ENCODE assay signal across 31 cellular contexts in the genomic region with DNA sequence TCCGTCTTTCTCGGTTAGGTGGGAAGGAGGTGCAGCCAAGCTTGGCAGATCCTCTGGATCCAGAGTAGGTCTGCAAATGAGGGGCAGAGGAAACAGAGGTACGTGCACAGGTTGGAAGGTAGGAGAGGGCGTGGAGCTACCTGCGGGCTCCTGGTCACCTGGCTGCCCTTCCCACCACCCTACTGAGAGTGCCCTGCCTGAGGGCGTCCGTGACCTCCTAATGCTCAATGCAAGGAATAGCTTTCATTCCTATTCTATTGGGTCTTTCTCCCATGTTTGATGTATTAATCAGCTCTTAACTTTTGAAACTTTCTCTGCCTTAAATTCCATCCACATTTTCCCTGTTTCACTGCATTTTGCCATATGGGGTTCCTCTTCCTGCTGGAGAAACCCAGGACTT. TPM values are rescaled to one million over a fixed set of nuclear protein-coding genes. Genes with fewer than 3 reads are reported as not detected.
"Had no signal": no experiment of that assay in that cellular context is flagged by ENCODE, and none has a peak within 500 bp of the region (broad histone marks: within the 10 kb centered on the region; RNA-seq: fewer than 3 reads in every experiment).

No MANE protein-coding gene starts in this region.

- H3K4me2 ChIP-seq: neural progenitor cell, smooth muscle cell had no signal

- H3K27ac Mint-ChIP-seq: naive thymus-derived CD4-positive, alpha-beta T cell; naive thymus-derived CD8-positive, alpha-beta T cell; natural killer cell; natural killer cell treated with Interleukin-12 subunit alpha and Interleukin-12 subunit beta and Interleukin-15 and Interleukin-18, amount 100 ng/mL, for 72 hours; nephron; nephron progenitor cell; neural progenitor cell; progenitor cell of endocrine pancreas had no signal

- FAIRE-seq: pancreas, small intestine had no signal

- H3K27ac ChIP-seq: neural progenitor cell, neutrophil, ovary, pancreas, parathyroid adenoma, prostate gland, psoas muscle, right atrium auricular region, right lobe of liver, sigmoid colon, skin epidermis, spleen had no signal

- H3K27me3 ChIP-seq: neural progenitor cell, neutrophil, ovary, pancreas, right atrium auricular region, right lobe of liver, sigmoid colon, spleen had no signal

- ATAC-seq: naive thymus-derived CD8-positive, alpha-beta T cell had no signal

- H3K36me3 Mint-ChIP-seq: naive thymus-derived CD4-positive, alpha-beta T cell; naive thymus-derived CD8-positive, alpha-beta T cell; natural killer cell; natural killer cell treated with Interleukin-12 subunit alpha and Interleukin-12 subunit beta and Interleukin-15 and Interleukin-18, amount 100 ng/mL, for 72 hours; neural progenitor cell had no signal

- H3K4me1 ChIP-seq: neural progenitor cell, pancreas, parathyroid adenoma, prostate gland, psoas muscle, right atrium auricular region, right lobe of liver, sigmoid colon had no signal

- H3K4me1 Mint-ChIP-seq: nephron, nephron progenitor cell, neural progenitor cell had no signal

- H3K4me3 ChIP-seq: neural progenitor cell, ovary, pancreas, prostate gland, psoas muscle, right atrium auricular region, right lobe of liver, sigmoid colon, skin epidermis, smooth muscle cell, spleen had no signal

- H3K9me3 ChIP-seq: neutrophil, ovary, pancreas, prostate gland, psoas muscle, right atrium auricular region, right lobe of liver, sigmoid colon, spleen had no signal

- H3K9ac ChIP-seq: neural progenitor cell, parathyroid adenoma had no signal

- H3K9me3 Mint-ChIP-seq: naive thymus-derived CD8-positive, alpha-beta T cell; natural killer cell; natural killer cell treated with Interleukin-12 subunit alpha and Interleukin-12 subunit beta and Interleukin-15 and Interleukin-18, amount 100 ng/mL, for 72 hours; nephron; nephron progenitor cell; neural progenitor cell had no signal

- H3K36me3 ChIP-seq: neural progenitor cell, neutrophil, ovary, pancreas, prostate gland, right atrium auricular region, right lobe of liver, sigmoid colon, spleen had no signal

- H2AFZ ChIP-seq: parathyroid adenoma had no signal

- H3K4me3 Mint-ChIP-seq: naive thymus-derived CD4-positive, alpha-beta T cell; naive thymus-derived CD8-positive, alpha-beta T cell; natural killer cell; natural killer cell treated with Interleukin-12 subunit alpha and Interleukin-12 subunit beta and Interleukin-15 and Interleukin-18, amount 100 ng/mL, for 72 hours; nephron; nephron progenitor cell; neural crest cell; neural progenitor cell had no signal

- H3K79me2 ChIP-seq: parathyroid adenoma had no signal

RNA-seq across cellular contexts. Expression of a gene that starts 44.6 kb away (rescaled TPM):
- total RNA-seq: naive thymus-derived CD4-positive, alpha-beta T cell; naive thymus-derived CD8-positive, alpha-beta T cell; natural killer cell; natural killer cell treated with Interleukin-12 subunit alpha and Interleukin-12 subunit beta and Interleukin-15 and Interleukin-18, amount 100 ng/mL, for 72 hours; neural crest cell; occipital lobe; omental fat pad; osteoblast; osteocyte; ovary; pancreas; posterior vena cava; progenitor cell of endocrine pancreas; pulmonary artery endothelial cell; renal cortical epithelial cell; right atrium auricular region; right cardiac atrium; right lobe of liver; sciatic nerve; sigmoid colon; smooth muscle cell had no signal
- polyA plus RNA-seq: naive thymus-derived CD4-positive, alpha-beta T cell; naive thymus-derived CD8-positive, alpha-beta T cell; ovary; pancreas; right cardiac atrium had no signal
